ENCODE assay signal across 9 cellular contexts in the genomic region with DNA sequence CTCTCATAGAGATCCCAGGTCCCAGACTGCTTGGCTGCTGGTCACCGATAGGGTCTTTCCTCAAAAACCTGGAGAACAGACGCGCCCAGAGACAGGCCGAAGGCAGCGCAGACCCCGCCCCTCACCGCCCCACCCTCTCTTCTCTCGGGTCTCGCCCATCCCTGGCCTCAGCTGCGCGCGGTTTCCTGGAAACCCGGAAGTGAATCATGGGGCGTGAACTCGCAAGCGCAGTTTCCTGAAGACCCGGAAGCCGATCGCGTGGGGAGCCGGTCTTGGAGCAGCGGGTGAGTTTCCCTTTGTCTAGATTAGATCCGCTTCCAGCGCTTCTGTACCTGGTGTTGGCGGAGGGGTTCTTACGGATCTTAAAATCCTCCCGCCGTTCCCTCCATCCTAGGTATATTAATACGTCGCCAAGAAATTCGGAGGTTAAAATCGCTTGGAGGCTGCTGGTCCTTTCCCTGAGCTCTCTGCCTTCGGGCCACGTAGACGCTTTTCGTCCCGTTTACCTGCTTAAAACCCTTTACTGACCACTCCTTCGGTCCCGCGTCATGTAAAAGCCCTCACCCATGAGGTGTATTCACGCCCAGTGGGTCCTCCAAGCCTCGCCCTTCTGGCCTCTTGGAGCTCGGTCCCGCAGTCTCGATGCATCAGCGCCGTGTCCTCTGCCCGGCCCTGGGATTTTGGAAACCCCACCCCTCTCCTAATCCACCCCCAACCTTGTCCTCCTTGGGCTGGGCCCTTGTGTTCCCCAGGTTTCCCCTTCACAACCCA. TPM values are rescaled to one million over a fixed set of nuclear protein-coding genes. Genes with fewer than 3 reads are reported as not detected.
DNase-seq lines count a peak whose midpoint lies in the region; FAIRE-seq and TF ChIP-seq lines count a peak whose summit lies in the region.
"Had no signal": no experiment of that assay in that cellular context is flagged by ENCODE, and none has a peak within 500 bp of the region (broad histone marks: within the 10 kb centered on the region; RNA-seq: fewer than 3 reads in every experiment).

ZNF578 (plus strand) TSS at position 230 of the 771 bp plus-strand sequence. CDS start 48,293 bp downstream, outside the sequence.

- H3K4me3 ChIP-seq in hepatocyte, result no peak within 1 kb of the TSS

- H4K20me1 ChIP-seq in hepatocyte (ENCODE audit: insufficient read depth, poor library complexity, severe bottlenecking), result no peaks in the 10 kb centered on the region

- no peaks in the 10 kb centered on the region for H3K9me3 ChIP-seq in hepatocyte (ENCODE audit: low read depth)

- no peaks in the 10 kb centered on the region for H3K79me2 ChIP-seq in hepatocyte

- no peak within 1 kb of the TSS for H3K4me2 ChIP-seq in hepatocyte

- 98% methylated on average over 47 of the region's 48 CpGs for WGBS in hepatocyte (ENCODE audit: low lambda C conversion rate, missing lambda C conversion rate)

- DNase-seq in HTR-8/SVneo (ENCODE audit: insufficient read length, low spot score), result peak; percentile 84
- DNase-seq in activated CD4-positive, alpha-beta T cell treated with anti-CD3 and anti-CD28 coated beads for 4 hours, result peak; percentile 66 to 67
- peak; percentile 82 for DNase-seq in cerebellum (ENCODE audit: low spot score)
- peak; percentile 84 for DNase-seq in kidney tubule cell (ENCODE audit: low spot score)
- peak; percentile 64 to 70 for DNase-seq in stimulated activated CD4-positive, alpha-beta T cell treated with anti-CD3 and anti-CD28 coated beads, Interleukin-2, amount 100 ng/mL, for 24 hours
- no peak for DNase-seq in A172 (ENCODE audit: low spot score)
- DNase-seq in H54 (ENCODE audit: insufficient read length, low spot score), result no peak
- DNase-seq in hepatocyte (ENCODE audit: low spot score), result no peak

- H2AFZ ChIP-seq in hepatocyte, result no peak within 1 kb of the TSS

- no peak within 1 kb of the TSS for H3K27ac ChIP-seq in hepatocyte
- H3K27ac ChIP-seq: VCaP had no signal

- H3K4me1 ChIP-seq in hepatocyte (ENCODE audit: insufficient read depth), result no peaks in the 10 kb centered on the region

- FAIRE-seq in HTR-8/SVneo (lab: Jason Lieb, UNC), result no peak
- no peak for FAIRE-seq in H54 (lab: Jason Lieb, UNC)

- H3K27me3 ChIP-seq in hepatocyte, result no peaks in the 10 kb centered on the region

- no peak for TF ChIP-seq CTCF in hepatocyte (IDR thresholded peaks at IDR 0.05; ENCODE audit: poor library complexity)

- no peaks in the 10 kb centered on the region for H3K36me3 ChIP-seq in hepatocyte (replicated peaks; ENCODE audit: insufficient read depth, low read depth)

- TF ChIP-seq POLR2A in H54 (IDR thresholded peaks at IDR 0.05; ENCODE audit: low read depth, low read length), result no peak

- no peaks in the 10 kb centered on the region for H3K9me2 ChIP-seq in hepatocyte (replicated peaks; ENCODE audit: insufficient read depth)

RNA-seq across cellular contexts. Expression of gene ZNF578, which starts in this region (rescaled TPM):
- total RNA-seq in cerebellum (21.2 TPM), hepatocyte (0.16 and 0.97 TPM in 2 replicates)
- not detected in 2 replicates for total RNA-seq in A172 (2014; rRNA removed; shearing (Covaris generic))
- 0.12 and 0.16 TPM in 2 replicates for polyA plus RNA-seq in hepatocyte

Comparison
In these comparisons a context has a peak if more than half of its experiments do, and no peak if none do; other contexts are left out.
1. RNA of gene ZNF578 (total RNA-seq): 21.2 TPM in cerebellum (single experiment); 0.16 to 0.97 TPM in hepatocyte and not detected in A172; every median in the first group is over 10 times any median in the second.
2. DNase-seq: peak in HTR-8/SVneo (single experiment), activated CD4-positive, alpha-beta T cell treated with anti-CD3 and anti-CD28 coated beads for 4 hours (2 of 2), cerebellum (single experiment), kidney tubule cell (single experiment) and stimulated activated CD4-positive, alpha-beta T cell treated with anti-CD3 and anti-CD28 coated beads, Interleukin-2, amount 100 ng/mL, for 24 hours (2 of 2); none in A172 (single experiment), H54 (single experiment) and hepatocyte (single experiment).